In genomic region chr2:160994141-160995002, GRCh38 we compare ENCODE assay signal across 1 cellular context.
TF ChIP-seq lines count a peak whose summit lies in the region.

No MANE protein-coding gene starts in this region.

TF ChIP-seq in IMR-90, 13 proteins besides CTCF, POLR2A, EP300 and RAD21 (continued from another document):
- TF ChIP-seq, protein P1, sequence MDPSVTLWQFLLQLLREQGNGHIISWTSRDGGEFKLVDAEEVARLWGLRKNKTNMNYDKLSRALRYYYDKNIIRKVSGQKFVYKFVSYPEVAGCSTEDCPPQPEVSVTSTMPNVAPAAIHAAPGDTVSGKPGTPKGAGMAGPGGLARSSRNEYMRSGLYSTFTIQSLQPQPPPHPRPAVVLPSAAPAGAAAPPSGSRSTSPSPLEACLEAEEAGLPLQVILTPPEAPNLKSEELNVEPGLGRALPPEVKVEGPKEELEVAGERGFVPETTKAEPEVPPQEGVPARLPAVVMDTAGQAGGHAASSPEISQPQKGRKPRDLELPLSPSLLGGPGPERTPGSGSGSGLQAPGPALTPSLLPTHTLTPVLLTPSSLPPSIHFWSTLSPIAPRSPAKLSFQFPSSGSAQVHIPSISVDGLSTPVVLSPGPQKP (IDR thresholded peaks at IDR 0.05; ENCODE audit: borderline replicate concordance, low read depth, low read length), result no peak
- TF ChIP-seq USF2 (IDR thresholded peaks at IDR 0.05; ENCODE audit: low read depth, low read length), result no peak
- no peak for TF ChIP-seq FOS (IDR thresholded peaks at IDR 0.05; ENCODE audit: low read depth, low read length)
- peak; percentile 82 for TF ChIP-seq CEBPB (IDR thresholded peaks at IDR 0.05; ENCODE audit: low read depth, low read length)
- TF ChIP-seq CHD1 (IDR thresholded peaks at IDR 0.05; ENCODE audit: low read depth, low read length), result peak; percentile 71; the same call in 1 of the 2 replicates
- TF ChIP-seq BHLHE40 (IDR thresholded peaks at IDR 0.05; ENCODE audit: low read depth, low read length), result peak; percentile 65; the same call in 1 of the 2 replicates
- TF ChIP-seq MAZ (IDR thresholded peaks at IDR 0.05; ENCODE audit: borderline replicate concordance, low read depth, low read length), result no peak
- TF ChIP-seq MXI1 (IDR thresholded peaks at IDR 0.05; ENCODE audit: borderline replicate concordance, low read depth, low read length), result 0 out of 2 replicates have a peak, but pooled peaks have one; percentile 16
- no peak for TF ChIP-seq RCOR1 (IDR thresholded peaks at IDR 0.05; ENCODE audit: insufficient replicate concordance, low read length)
- peak; percentile 86 for TF ChIP-seq MAFK (IDR thresholded peaks at IDR 0.05; ENCODE audit: low read depth, low read length)
- peak; percentile 95 for TF ChIP-seq SMC3 (IDR thresholded peaks at IDR 0.05; ENCODE audit: low read depth, low read length)
